ENCODE assay signal across 8 cellular contexts in the genomic region with DNA sequence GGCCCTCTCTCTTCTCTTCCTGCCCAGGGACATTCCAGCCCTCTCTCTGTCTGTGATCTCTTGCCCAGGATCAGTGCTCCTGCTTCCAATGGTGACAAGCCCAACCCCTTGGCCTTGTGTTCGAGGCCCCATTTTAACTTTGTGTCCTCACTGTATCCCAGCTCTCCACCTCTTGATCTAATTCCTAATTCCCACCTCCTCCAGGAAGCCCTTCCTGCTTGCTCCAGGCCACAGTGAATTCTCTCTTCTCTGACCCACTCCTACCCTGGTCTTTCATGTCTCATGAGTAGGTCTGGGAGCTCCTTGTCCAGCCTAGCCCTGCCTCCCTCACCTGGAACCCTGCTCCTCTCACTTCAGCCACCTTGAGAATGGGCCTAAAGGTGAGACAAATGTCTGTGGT.
"Had no signal": no experiment of that assay in that cellular context is flagged by ENCODE, and none has a peak within 500 bp of the region (broad histone marks: within the 10 kb centered on the region; RNA-seq: fewer than 3 reads in every experiment).

No MANE protein-coding gene starts in this region.

- DNase-seq: GDM1, GF-D8 had no signal

- ATAC-seq: GM12878 had no signal

- H3K4me3 ChIP-seq: GM12878 had no signal

- FAIRE-seq: G401.6, GM12878, GM12891, GM12892, GM18507, GM19239 had no signal
